ENCODE assay signal across 30 cellular contexts in the genomic region with DNA sequence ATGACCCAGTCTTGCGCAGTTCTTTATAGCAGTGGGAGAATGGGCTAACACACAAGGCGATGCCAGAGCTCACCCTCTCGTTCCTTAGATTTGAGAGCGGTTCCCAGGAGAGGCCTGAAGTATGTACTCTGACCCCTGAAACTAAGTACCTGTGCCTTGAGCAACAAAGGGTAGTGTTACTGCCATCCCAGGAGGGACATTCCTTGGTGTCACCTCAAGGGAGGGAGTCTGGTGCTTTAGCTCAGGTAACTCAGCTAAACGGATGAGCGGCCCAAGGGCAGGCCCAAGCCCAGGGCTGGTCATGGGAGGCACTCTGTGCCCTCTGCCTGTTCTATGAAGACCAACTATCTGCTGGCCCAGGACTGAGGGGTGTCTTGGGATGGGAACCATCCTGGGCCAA. TPM values are rescaled to one million over a fixed set of nuclear protein-coding genes. Genes with fewer than 3 reads are reported as not detected.
DNase-seq lines count a peak whose midpoint lies in the region; ATAC-seq, FAIRE-seq and TF ChIP-seq lines count a peak whose summit lies in the region.
"Had no signal": no experiment of that assay in that cellular context is flagged by ENCODE, and none has a peak within 500 bp of the region (broad histone marks: within the 10 kb centered on the region; RNA-seq: fewer than 3 reads in every experiment).

No MANE protein-coding gene starts in this region.

- FAIRE-seq in kidney (lab: Jason Lieb, UNC), result no peak
- FAIRE-seq: A549, G401.6, K562 had no signal

- H3K27ac Mint-ChIP-seq in CD8-positive, alpha-beta memory T cell, result no peak overlapping the region
- no peak overlapping the region for H3K27ac Mint-ChIP-seq in mesothelial cell of epicardium
- H3K27ac Mint-ChIP-seq in activated CD4-positive, alpha-beta T cell treated with anti-CD3 and anti-CD28 coated beads, Interleukin-2, amount 10 ng/mL, durations not matched to agents 24 days and 14 days, result no peak overlapping the region
- H3K27ac Mint-ChIP-seq: activated CD4-positive, alpha-beta memory T cell treated with anti-CD3 and anti-CD28 coated beads, Interleukin-2, amount 10 ng/mL, durations not matched to agents 7 days and 5 days; memory B cell; stimulated activated effector memory CD8-positive, alpha-beta T cell treated with anti-CD3 and anti-CD28 coated beads, Interleukin-12 subunit alpha, Interleukin-12 subunit beta, amount 100 ng/mL, for 72 hours had no signal

- no peak for TF ChIP-seq POLR2A in gastrocnemius medialis (IDR thresholded peaks at IDR 0.05)

- intact Hi-C loops in left ventricle myocardium inferior (cut with micrococcal nuclease) (loop anchor here (5.0 kb wide), 1 partner anchor 66 kb away; no protein-coding TSS in a partner anchor), Right ventricle myocardium inferior (cut with DNase I) (no loop called here), kidney (cut with DNase I) (loop anchor here (5.0 kb wide), 1 partner anchor 71 kb away; no protein-coding TSS in a partner anchor), gastrocnemius medialis (cut with DNase I; ENCODE audit: low total_unique reads) (loop anchor here (5.0 kb wide), 1 partner anchor 161 kb away; no protein-coding TSS in a partner anchor)
- intact Hi-C loops in activated CD4-positive, alpha-beta T cell treated with anti-CD3 and anti-CD28 coated beads, Interleukin-2, amount 10 ng/mL, durations not matched to agents 24 days and 14 days (cut with micrococcal nuclease), result no loop called here

- H3K9ac ChIP-seq in kidney (ENCODE audit: low read length in 2 of 2), result no peak overlapping the region
- H3K9ac ChIP-seq: GM23248 had no signal

- H3K27ac ChIP-seq in left ventricle myocardium inferior (replicated peaks) (peak overlapping the region; percentile 46), kidney (ENCODE audit: low read depth in 2 of 2, low read length in 2 of 2) (no peak overlapping the region), gastrocnemius medialis (peak overlapping the region; percentile 46 to 84 (median 76))
- no peak overlapping the region for H3K27ac ChIP-seq in CD8-positive, alpha-beta memory T cell (ENCODE audit: low read depth, low read length)
- H3K27ac ChIP-seq: A549, cardiac muscle cell, GM23248, PC-9, tibial nerve had no signal

- H3K4me1 Mint-ChIP-seq in CD8-positive, alpha-beta memory T cell, result peaks cover 3 to 6% (median 4%) of the 10 kb centered on the region in 3 donors
- H3K4me1 Mint-ChIP-seq in mesothelial cell of epicardium, result peaks cover 15% of the 10 kb centered on the region
- H3K4me1 Mint-ChIP-seq in activated CD4-positive, alpha-beta T cell treated with anti-CD3 and anti-CD28 coated beads, Interleukin-2, amount 10 ng/mL, durations not matched to agents 24 days and 14 days, result peaks cover 6% of the 10 kb centered on the region

- H3K4me1 ChIP-seq in left ventricle myocardium inferior (peaks cover 23% of the 10 kb centered on the region), kidney (ENCODE audit: control insufficient read depth in 1 of 2, insufficient read depth in 1 of 2, low read depth in 1 of 2, low read length in 2 of 2) (peaks cover 3 to 8% of the 10 kb centered on the region in 2 donors), gastrocnemius medialis (peaks cover 33 to 34% of the 10 kb centered on the region in 2 donors)
- peaks cover 5% of the 10 kb centered on the region for H3K4me1 ChIP-seq in CD8-positive, alpha-beta memory T cell (ENCODE audit: insufficient read depth, low read length)

- H3K4me3 Mint-ChIP-seq in CD8-positive, alpha-beta memory T cell, result no peak overlapping the region
- no peak overlapping the region for H3K4me3 Mint-ChIP-seq in mesothelial cell of epicardium
- H3K4me3 Mint-ChIP-seq in activated CD4-positive, alpha-beta T cell treated with anti-CD3 and anti-CD28 coated beads, Interleukin-2, amount 10 ng/mL, durations not matched to agents 24 days and 14 days, result no peak overlapping the region
- H3K4me3 Mint-ChIP-seq: activated CD4-positive, alpha-beta memory T cell treated with anti-CD3 and anti-CD28 coated beads, Interleukin-2, amount 10 ng/mL, durations not matched to agents 7 days and 5 days; memory B cell; stimulated activated effector memory CD8-positive, alpha-beta T cell treated with anti-CD3 and anti-CD28 coated beads, Interleukin-12 subunit alpha, Interleukin-12 subunit beta, amount 100 ng/mL, for 72 hours had no signal

- POLR2A ChIA-PET in CD8-positive, alpha-beta memory T cell (lab: Charles Lee), result interaction anchor here (0.8 kb wide), 1 partner anchor 43 kb away, joined by 3 read pairs; a partner anchor contains a TSS

- in situ Hi-C loops in gastrocnemius medialis (cut with MboI; ENCODE audit: low sequenced_read_pairs in 4 of 4), result loop anchor here in 3 of 4 donors (5.0 kb wide), 1 partner anchor 66 kb away; no protein-coding TSS in a partner anchor

- CTCF ChIA-PET in CD8-positive, alpha-beta memory T cell (lab: Charles Lee), result interaction anchor here (1.0 to 9.2 kb wide), 5 partner anchors 41 to 65 kb away, joined by 3 to 155 read pairs (median 5); a partner anchor contains a TSS

- peaks cover 0 to 3% (median 3%) of the 10 kb centered on the region in 3 donors for H3K36me3 Mint-ChIP-seq in CD8-positive, alpha-beta memory T cell
- H3K36me3 Mint-ChIP-seq in mesothelial cell of epicardium, result no peaks in the 10 kb centered on the region
- no peaks in the 10 kb centered on the region for H3K36me3 Mint-ChIP-seq in activated CD4-positive, alpha-beta T cell treated with anti-CD3 and anti-CD28 coated beads, Interleukin-2, amount 10 ng/mL, durations not matched to agents 24 days and 14 days (ENCODE audit: low read depth)
- H3K36me3 Mint-ChIP-seq: memory B cell; stimulated activated effector memory CD8-positive, alpha-beta T cell treated with anti-CD3 and anti-CD28 coated beads, Interleukin-12 subunit alpha, Interleukin-12 subunit beta, amount 100 ng/mL, for 72 hours had no signal

- no peak for DNase-seq in left ventricle myocardium inferior
- DNase-seq in Right ventricle myocardium inferior (ENCODE audit: missing footprints), result no peak
- DNase-seq in kidney, result peak; percentile 37
- no peak for DNase-seq in gastrocnemius medialis
- DNase-seq in NCI-H2196 (lab: John Stamatoyannopoulos, UW; ENCODE audit: unreplicated experiment), result no peak
- no peak for DNase-seq in CD8-positive, alpha-beta memory T cell
- DNase-seq in mesothelial cell of epicardium (ENCODE audit: low spot score in 2 of 2, unreplicated experiment in 2 of 2), result no peak
- no peak for DNase-seq in activated CD4-positive, alpha-beta T cell treated with anti-CD3 and anti-CD28 coated beads, Interleukin-2, amount 10 ng/mL, durations not matched to agents 24 days and 14 days
- DNase-seq: activated CD4-positive, alpha-beta memory T cell treated with anti-CD3 and anti-CD28 coated beads, Interleukin-2, amount 10 ng/mL, durations not matched to agents 7 days and 5 days; activated gamma-delta T cell treated with Interleukin-2 at 50 U/mL for 16 hours; dermis blood vessel endothelial cell; DMS53; GM23248; islet precursor cell; MG63; NCI-H1417; NCI-H510A treated with DMSO at 0.1 percent for 48 hours; NK-92 treated with Interleukin-12 subunit alpha and Interleukin-12 subunit beta, amount 100 ng/mL, for 24 hours; PC-9; retina; SHP77 treated with DMSO at 0.1 percent for 48 hours; stimulated activated CD4-positive, alpha-beta T cell treated with anti-CD3 and anti-CD28 coated beads, Interleukin-2, amount 100 ng/mL, for 48 hours; T-helper 9 cell had no signal

- H3K9me3 ChIP-seq in left ventricle myocardium inferior (replicated peaks), result no peaks in the 10 kb centered on the region
- no peaks in the 10 kb centered on the region for H3K9me3 ChIP-seq in kidney (ENCODE audit: control insufficient read depth in 1 of 2, low read length in 2 of 2)
- H3K9me3 ChIP-seq in gastrocnemius medialis, result no peaks in the 10 kb centered on the region
- no peaks in the 10 kb centered on the region for H3K9me3 ChIP-seq in CD8-positive, alpha-beta memory T cell (ENCODE audit: low read length)
- H3K9me3 ChIP-seq: A549, MG63, tibial nerve had no signal

- H3K4me3 ChIP-seq in left ventricle myocardium inferior (no peak overlapping the region), kidney (ENCODE audit: low read length in 2 of 2) (no peak overlapping the region), gastrocnemius medialis (no peak overlapping the region)
- no peak overlapping the region for H3K4me3 ChIP-seq in CD8-positive, alpha-beta memory T cell (ENCODE audit: low read length)
- H3K4me3 ChIP-seq: A549, cardiac muscle cell, GM23248, K562, MG63, PC-9, tibial nerve had no signal

- H3K9me3 Mint-ChIP-seq in CD8-positive, alpha-beta memory T cell, result no peaks in the 10 kb centered on the region
- no peaks in the 10 kb centered on the region for H3K9me3 Mint-ChIP-seq in mesothelial cell of epicardium
- no peaks in the 10 kb centered on the region for H3K9me3 Mint-ChIP-seq in activated CD4-positive, alpha-beta T cell treated with anti-CD3 and anti-CD28 coated beads, Interleukin-2, amount 10 ng/mL, durations not matched to agents 24 days and 14 days
- H3K9me3 Mint-ChIP-seq: activated CD4-positive, alpha-beta memory T cell treated with anti-CD3 and anti-CD28 coated beads, Interleukin-2, amount 10 ng/mL, durations not matched to agents 7 days and 5 days; memory B cell; stimulated activated effector memory CD8-positive, alpha-beta T cell treated with anti-CD3 and anti-CD28 coated beads, Interleukin-12 subunit alpha, Interleukin-12 subunit beta, amount 100 ng/mL, for 72 hours had no signal

- H3K27me3 Mint-ChIP-seq in CD8-positive, alpha-beta memory T cell, result no peaks in the 10 kb centered on the region
- no peaks in the 10 kb centered on the region for H3K27me3 Mint-ChIP-seq in mesothelial cell of epicardium (ENCODE audit: low read depth)
- H3K27me3 Mint-ChIP-seq in activated CD4-positive, alpha-beta T cell treated with anti-CD3 and anti-CD28 coated beads, Interleukin-2, amount 10 ng/mL, durations not matched to agents 24 days and 14 days, result no peaks in the 10 kb centered on the region
- H3K27me3 Mint-ChIP-seq: activated CD4-positive, alpha-beta memory T cell treated with anti-CD3 and anti-CD28 coated beads, Interleukin-2, amount 10 ng/mL, durations not matched to agents 7 days and 5 days; memory B cell had no signal

- H3K27me3 ChIP-seq in left ventricle myocardium inferior (ENCODE audit: low read depth), result no peaks in the 10 kb centered on the region
- no peaks in the 10 kb centered on the region for H3K27me3 ChIP-seq in gastrocnemius medialis
- H3K27me3 ChIP-seq in CD8-positive, alpha-beta memory T cell (ENCODE audit: insufficient read depth, low read length, poor library complexity, severe bottlenecking), result no peaks in the 10 kb centered on the region
- H3K27me3 ChIP-seq: cardiac muscle cell, MG63, tibial nerve had no signal

- no peaks in the 10 kb centered on the region for H3K36me3 ChIP-seq in left ventricle myocardium inferior
- H3K36me3 ChIP-seq in kidney (ENCODE audit: control insufficient read depth in 1 of 2, insufficient read depth in 2 of 2, low read length in 2 of 2), result no peaks in the 10 kb centered on the region
- no peaks in the 10 kb centered on the region for H3K36me3 ChIP-seq in gastrocnemius medialis
- H3K36me3 ChIP-seq in CD8-positive, alpha-beta memory T cell (ENCODE audit: insufficient read depth, low read length), result no peaks in the 10 kb centered on the region
- H3K36me3 ChIP-seq: cardiac muscle cell, MG63, tibial nerve had no signal

- TF ChIP-seq CTCF in left ventricle myocardium inferior (IDR thresholded peaks at IDR 0.05; ENCODE audit: borderline replicate concordance), result no peak
- no peak for TF ChIP-seq CTCF in kidney (IDR thresholded peaks at IDR 0.05; ENCODE audit: borderline replicate concordance, extremely low read depth, insufficient read depth)
- TF ChIP-seq CTCF in gastrocnemius medialis (IDR thresholded peaks at IDR 0.05 in 4 of 5, conservative IDR thresholded peaks at IDR 0.05 in 1 of 5), result no peak
- TF ChIP-seq CTCF in mesothelial cell of epicardium (IDR thresholded peaks at IDR 0.05; ENCODE audit: unreplicated experiment), result no peak

- ATAC-seq in Right ventricle myocardium inferior, result no peak
- ATAC-seq in gastrocnemius medialis, result no peak
- ATAC-seq: A549; K562; stimulated activated effector memory CD8-positive, alpha-beta T cell treated with anti-CD3 and anti-CD28 coated beads, Interleukin-12 subunit alpha, Interleukin-12 subunit beta, amount 100 ng/mL, for 72 hours had no signal

RNA-seq across cellular contexts. Expression of a gene that starts 20.2 kb away (rescaled TPM):
- total RNA-seq in left ventricle myocardium inferior (12.1 TPM), Right ventricle myocardium inferior (11.9 TPM), kidney (5.1 TPM), gastrocnemius medialis (1 to 10 TPM; 4.7 to 7.4 (median 5.8) TPM), mesothelial cell of epicardium (6.6 to 9.2 TPM (median 8.0 TPM) in 3 replicates)
- polyA plus RNA-seq in kidney (ENCODE audit: insufficient read depth, low read depth, low replicate concordance), result 17.0 TPM
- total RNA-seq in CD8-positive, alpha-beta memory T cell, result 10 to 100 TPM in 1 of 2 experiments, 1 to 10 TPM in 1; 8.9 to 10.4 TPM
- polyA plus RNA-seq in CD8-positive, alpha-beta memory T cell, result 8.8 TPM
- total RNA-seq in activated CD4-positive, alpha-beta T cell treated with anti-CD3 and anti-CD28 coated beads, Interleukin-2, amount 10 ng/mL, durations not matched to agents 24 days and 14 days, result 11.7 and 14.4 TPM in 2 replicates

RNA-seq across cellular contexts. Expression of a gene that starts 20.4 kb away (rescaled TPM):
- total RNA-seq in left ventricle myocardium inferior (19.8 TPM), Right ventricle myocardium inferior (23.9 TPM), kidney (37.4 TPM), gastrocnemius medialis (10 to 100 TPM; 24.4 to 28.4 (median 27.0) TPM), mesothelial cell of epicardium (33.9 to 35.9 TPM (median 34.6 TPM) in 3 replicates)
- polyA plus RNA-seq in kidney (ENCODE audit: insufficient read depth, low read depth, low replicate concordance), result 18.5 TPM
- 10 to 100 TPM; 27.3 to 27.6 TPM for total RNA-seq in CD8-positive, alpha-beta memory T cell
- polyA plus RNA-seq in CD8-positive, alpha-beta memory T cell, result 42.7 TPM
- 27.7 and 28.4 TPM in 2 replicates for total RNA-seq in activated CD4-positive, alpha-beta T cell treated with anti-CD3 and anti-CD28 coated beads, Interleukin-2, amount 10 ng/mL, durations not matched to agents 24 days and 14 days

RNA-seq across cellular contexts. Expression of a gene that starts 31.9 kb away (rescaled TPM):
- total RNA-seq in left ventricle myocardium inferior (17.5 TPM), Right ventricle myocardium inferior (17.4 TPM), kidney (42.0 TPM), gastrocnemius medialis (10 to 100 TPM; 10.7 to 29.3 (median 14.9) TPM), mesothelial cell of epicardium (34.6 to 44.8 TPM (median 38.1 TPM) in 3 replicates)
- polyA plus RNA-seq in kidney (ENCODE audit: insufficient read depth, low read depth, low replicate concordance), result 56.8 TPM
- total RNA-seq in CD8-positive, alpha-beta memory T cell, result 100 to 1,000 TPM; 137 to 143 TPM
- 77.3 TPM for polyA plus RNA-seq in CD8-positive, alpha-beta memory T cell
- 149 and 154 TPM in 2 replicates for total RNA-seq in activated CD4-positive, alpha-beta T cell treated with anti-CD3 and anti-CD28 coated beads, Interleukin-2, amount 10 ng/mL, durations not matched to agents 24 days and 14 days

RNA-seq across cellular contexts. Expression of a gene that starts 43.2 kb away (rescaled TPM):
- 75.3 TPM for total RNA-seq in left ventricle myocardium inferior
- total RNA-seq in Right ventricle myocardium inferior, result 84.4 TPM
- 20.6 TPM for total RNA-seq in kidney
- 59.9 TPM for polyA plus RNA-seq in kidney (ENCODE audit: insufficient read depth, low read depth, low replicate concordance)
- 100 to 1,000 TPM in 3 of 4 donors, 10 to 100 TPM in 1; 58.2 to 212 (median 122) TPM for total RNA-seq in gastrocnemius medialis
- total RNA-seq in CD8-positive, alpha-beta memory T cell, result 10 to 100 TPM; 22.3 to 23.3 TPM
- polyA plus RNA-seq in CD8-positive, alpha-beta memory T cell, result 29.6 TPM
- total RNA-seq in mesothelial cell of epicardium, result 9.8 to 10.4 TPM (median 10.1 TPM) in 3 replicates
- 22.9 and 23.3 TPM in 2 replicates for total RNA-seq in activated CD4-positive, alpha-beta T cell treated with anti-CD3 and anti-CD28 coated beads, Interleukin-2, amount 10 ng/mL, durations not matched to agents 24 days and 14 days

RNA-seq across cellular contexts. Expression of a gene that starts 59.3 kb away (rescaled TPM):
- 20.3 TPM for total RNA-seq in left ventricle myocardium inferior
- 30.2 TPM for total RNA-seq in Right ventricle myocardium inferior
- total RNA-seq in kidney, result 59.0 TPM
- polyA plus RNA-seq in kidney (ENCODE audit: insufficient read depth, low read depth, low replicate concordance), result 122 TPM
- total RNA-seq in gastrocnemius medialis, result 10 to 100 TPM in 3 of 4 donors, 1 to 10 TPM in 1; 9.5 to 39.3 (median 30.3) TPM
- under 1 TPM in 1 of 2 experiments, not detected in 1; 0.20 TPM for total RNA-seq in CD8-positive, alpha-beta memory T cell
- 0.64 TPM for polyA plus RNA-seq in CD8-positive, alpha-beta memory T cell
- 22.2 to 25.4 TPM (median 24.3 TPM) in 3 replicates for total RNA-seq in mesothelial cell of epicardium
- total RNA-seq in activated CD4-positive, alpha-beta T cell treated with anti-CD3 and anti-CD28 coated beads, Interleukin-2, amount 10 ng/mL, durations not matched to agents 24 days and 14 days, result 0.45 and 0.47 TPM in 2 replicates
- polyA plus RNA-seq: A549 had no signal

Comparison
In these comparisons a context has a peak if more than half of its experiments do, and no peak if none do; other contexts are left out.
1. intact Hi-C loops: an anchor here in left ventricle myocardium inferior (5.0 kb wide), kidney (5.0 kb wide) and gastrocnemius medialis (5.0 kb wide); none called in Right ventricle myocardium inferior and activated CD4-positive, alpha-beta T cell treated with anti-CD3 and anti-CD28 coated beads, Interleukin-2, amount 10 ng/mL, durations not matched to agents 24 days and 14 days.
2. H3K27ac ChIP-seq: peak in left ventricle myocardium inferior (single experiment) and gastrocnemius medialis (4 of 4); none in kidney (0 of 2) and CD8-positive, alpha-beta memory T cell (single experiment).